14 cellular contexts compared by ENCODE assay signal in genomic region chr6:21707527-21707926, GRCh38.
"Had no signal": no experiment of that assay in that cellular context is flagged by ENCODE, and none has a peak within 500 bp of the region (broad histone marks: within the 10 kb centered on the region; RNA-seq: fewer than 3 reads in every experiment).

No MANE protein-coding gene starts in this region.

- ATAC-seq: effector memory CD8-positive, alpha-beta T cell; natural killer cell had no signal

- H3K27ac Mint-ChIP-seq: effector memory CD8-positive, alpha-beta T cell; natural killer cell; type B pancreatic cell had no signal

- DNase-seq: effector memory CD8-positive, alpha-beta T cell; erythroblast; head of caudate nucleus; hippocampal formation; mammary epithelial cell; natural killer cell; posterior cingulate gyrus; sigmoid colon; small intestine; stimulated activated CD4-positive, alpha-beta T cell treated with anti-CD3 and anti-CD28 coated beads, Interleukin-2, amount 100 ng/mL, for 48 hours; stimulated activated naive CD4-positive, alpha-beta T cell treated with Interleukin-2 at 50 U/mL for 16 hours had no signal

- H3K4me3 ChIP-seq: right atrium auricular region, sigmoid colon had no signal

- H3K4me3 Mint-ChIP-seq: effector memory CD8-positive, alpha-beta T cell; natural killer cell; neural crest cell; type B pancreatic cell had no signal

- H3K36me3 Mint-ChIP-seq: natural killer cell had no signal

- H3K27me3 Mint-ChIP-seq: effector memory CD8-positive, alpha-beta T cell; type B pancreatic cell had no signal

- H3K4me1 Mint-ChIP-seq: natural killer cell had no signal

- H3K36me3 ChIP-seq: right atrium auricular region, sigmoid colon had no signal

- H3K9me3 Mint-ChIP-seq: effector memory CD8-positive, alpha-beta T cell; natural killer cell had no signal

- H3K9me3 ChIP-seq: right atrium auricular region, sigmoid colon had no signal

- H3K27ac ChIP-seq: right atrium auricular region, sigmoid colon had no signal

- H3K27me3 ChIP-seq: right atrium auricular region, sigmoid colon had no signal
